ENCODE assay signal across 13 cellular contexts in the genomic region with DNA sequence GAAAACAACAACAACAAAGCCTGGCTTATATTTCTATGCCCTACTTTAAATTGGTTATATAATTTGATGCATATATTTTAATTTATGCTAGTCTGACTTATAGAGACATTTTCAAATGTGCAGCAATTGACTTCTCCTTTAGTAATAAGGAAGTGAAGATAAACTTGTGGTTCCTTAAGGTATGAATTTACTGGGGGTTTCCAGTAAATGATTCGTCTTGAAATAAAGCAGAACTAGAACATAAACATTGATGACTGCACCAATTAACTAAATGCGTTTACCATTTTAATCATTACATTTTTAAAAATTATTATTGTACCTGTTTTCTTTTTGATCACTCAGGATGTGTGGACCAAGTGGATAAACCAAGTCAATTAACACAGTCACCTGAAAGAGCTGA.
DNase-seq lines count a peak whose midpoint lies in the region; ATAC-seq and TF ChIP-seq lines count a peak whose summit lies in the region.
"Had no signal": no experiment of that assay in that cellular context is flagged by ENCODE, and none has a peak within 500 bp of the region (broad histone marks: within the 10 kb centered on the region; RNA-seq: fewer than 3 reads in every experiment).

No MANE protein-coding gene starts in this region.

- no peaks in the 10 kb centered on the region for H3K9me3 Mint-ChIP-seq in WTC11

- POLR2A ChIA-PET in WTC11 (lab: Charles Lee) = no interaction called here

- ATAC-seq in GM18858 (IDR thresholded peaks at IDR 0.05; ENCODE audit: unreplicated experiment) (peak; percentile 93), GM21529 (IDR thresholded peaks at IDR 0.05; ENCODE audit: unreplicated experiment) (peak; percentile 90), HG03135 (IDR thresholded peaks at IDR 0.05; ENCODE audit: unreplicated experiment) (peak; percentile 92), WTC11 (no peak)
- ATAC-seq: left lobe of liver, upper lobe of right lung had no signal

- CTCF ChIA-PET in WTC11 (lab: Charles Lee) = no interaction called here

- DNase-seq in SKM-1 treated with dmso at 0.1 percent for 144 hours (lab: John Stamatoyannopoulos, UW; ENCODE audit: unreplicated experiment) (peak; percentile 58), WTC11 (ENCODE audit: low spot score) (no peak), cerebellar cortex (ENCODE audit: low spot score) (no peak), islet precursor cell (no peak)
- DNase-seq in activated CD8-positive, alpha-beta memory T cell treated with anti-CD3 and anti-CD28 coated beads, Interleukin-2, amount 50 U/mL, for 48 hours = no peak
- DNase-seq: foreskin melanocyte, NCI-H774, posterior cingulate gyrus, upper lobe of right lung had no signal

- peaks cover 5% of the 10 kb centered on the region; the same call in 1 of the 2 replicates for H3K4me1 Mint-ChIP-seq in WTC11

- H3K4me3 Mint-ChIP-seq in WTC11 = no peak overlapping the region

- no peak overlapping the region for H3K27ac Mint-ChIP-seq in WTC11

- no peaks in the 10 kb centered on the region for H3K27me3 Mint-ChIP-seq in WTC11 (ENCODE audit: low read depth)

- no peak for TF ChIP-seq CTCF in WTC11 (IDR thresholded peaks at IDR 0.05)

- no peaks in the 10 kb centered on the region for H3K36me3 Mint-ChIP-seq in WTC11

TF ChIP-seq in WTC11, 78 proteins besides CTCF, POLR2A, EP300 and RAD21:
- TF ChIP-seq TCF7 (CRISPR knock-in tag; IDR thresholded peaks at IDR 0.05; ENCODE audit: low read depth) (no peak), TEAD4 (CRISPR knock-in tag; IDR thresholded peaks at IDR 0.05) (no peak), IRF2 (CRISPR knock-in tag; IDR thresholded peaks at IDR 0.05; ENCODE audit: borderline replicate concordance, low read depth) (no peak), CREM (CRISPR knock-in tag; IDR thresholded peaks at IDR 0.05) (no peak), GTF2I (CRISPR knock-in tag; conservative IDR thresholded peaks at IDR 0.05) (no peak), OVOL2 (CRISPR knock-in tag; IDR thresholded peaks at IDR 0.05; ENCODE audit: borderline replicate concordance) (no peak)
- TF ChIP-seq, protein P1, sequence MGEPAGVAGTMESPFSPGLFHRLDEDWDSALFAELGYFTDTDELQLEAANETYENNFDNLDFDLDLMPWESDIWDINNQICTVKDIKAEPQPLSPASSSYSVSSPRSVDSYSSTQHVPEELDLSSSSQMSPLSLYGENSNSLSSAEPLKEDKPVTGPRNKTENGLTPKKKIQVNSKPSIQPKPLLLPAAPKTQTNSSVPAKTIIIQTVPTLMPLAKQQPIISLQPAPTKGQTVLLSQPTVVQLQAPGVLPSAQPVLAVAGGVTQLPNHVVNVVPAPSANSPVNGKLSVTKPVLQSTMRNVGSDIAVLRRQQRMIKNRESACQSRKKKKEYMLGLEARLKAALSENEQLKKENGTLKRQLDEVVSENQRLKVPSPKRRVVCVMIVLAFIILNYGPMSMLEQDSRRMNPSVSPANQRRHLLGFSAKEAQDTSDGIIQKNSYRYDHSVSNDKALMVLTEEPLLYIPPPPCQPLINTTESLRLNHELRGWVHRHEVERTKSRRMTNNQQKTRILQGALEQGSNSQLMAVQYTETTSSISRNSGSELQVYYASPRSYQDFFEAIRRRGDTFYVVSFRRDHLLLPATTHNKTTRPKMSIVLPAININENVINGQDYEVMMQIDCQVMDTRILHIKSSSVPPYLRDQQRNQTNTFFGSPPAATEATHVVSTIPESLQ (CRISPR knock-in tag; IDR thresholded peaks at IDR 0.05) = no peak
- TF ChIP-seq, protein P2, sequence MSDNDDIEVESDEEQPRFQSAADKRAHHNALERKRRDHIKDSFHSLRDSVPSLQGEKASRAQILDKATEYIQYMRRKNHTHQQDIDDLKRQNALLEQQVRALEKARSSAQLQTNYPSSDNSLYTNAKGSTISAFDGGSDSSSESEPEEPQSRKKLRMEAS (CRISPR knock-in tag; IDR thresholded peaks at IDR 0.05) = no peak
- TF ChIP-seq, protein P3, sequence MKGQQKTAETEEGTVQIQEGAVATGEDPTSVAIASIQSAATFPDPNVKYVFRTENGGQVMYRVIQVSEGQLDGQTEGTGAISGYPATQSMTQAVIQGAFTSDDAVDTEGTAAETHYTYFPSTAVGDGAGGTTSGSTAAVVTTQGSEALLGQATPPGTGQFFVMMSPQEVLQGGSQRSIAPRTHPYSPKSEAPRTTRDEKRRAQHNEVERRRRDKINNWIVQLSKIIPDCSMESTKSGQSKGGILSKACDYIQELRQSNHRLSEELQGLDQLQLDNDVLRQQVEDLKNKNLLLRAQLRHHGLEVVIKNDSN (CRISPR knock-in tag; IDR thresholded peaks at IDR 0.05) = no peak
- TF ChIP-seq, protein P4, sequence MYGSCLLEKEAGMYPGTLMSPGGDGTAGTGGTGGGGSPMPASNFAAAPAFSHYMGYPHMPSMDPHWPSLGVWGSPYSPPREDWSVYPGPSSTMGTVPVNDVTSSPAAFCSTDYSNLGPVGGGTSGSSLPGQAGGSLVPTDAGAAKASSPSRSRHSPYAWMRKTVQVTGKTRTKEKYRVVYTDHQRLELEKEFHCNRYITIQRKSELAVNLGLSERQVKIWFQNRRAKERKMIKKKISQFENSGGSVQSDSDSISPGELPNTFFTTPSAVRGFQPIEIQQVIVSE (CRISPR knock-in tag; IDR thresholded peaks at IDR 0.05; ENCODE audit: borderline replicate concordance) = no peak
- TF ChIP-seq, protein P5, sequence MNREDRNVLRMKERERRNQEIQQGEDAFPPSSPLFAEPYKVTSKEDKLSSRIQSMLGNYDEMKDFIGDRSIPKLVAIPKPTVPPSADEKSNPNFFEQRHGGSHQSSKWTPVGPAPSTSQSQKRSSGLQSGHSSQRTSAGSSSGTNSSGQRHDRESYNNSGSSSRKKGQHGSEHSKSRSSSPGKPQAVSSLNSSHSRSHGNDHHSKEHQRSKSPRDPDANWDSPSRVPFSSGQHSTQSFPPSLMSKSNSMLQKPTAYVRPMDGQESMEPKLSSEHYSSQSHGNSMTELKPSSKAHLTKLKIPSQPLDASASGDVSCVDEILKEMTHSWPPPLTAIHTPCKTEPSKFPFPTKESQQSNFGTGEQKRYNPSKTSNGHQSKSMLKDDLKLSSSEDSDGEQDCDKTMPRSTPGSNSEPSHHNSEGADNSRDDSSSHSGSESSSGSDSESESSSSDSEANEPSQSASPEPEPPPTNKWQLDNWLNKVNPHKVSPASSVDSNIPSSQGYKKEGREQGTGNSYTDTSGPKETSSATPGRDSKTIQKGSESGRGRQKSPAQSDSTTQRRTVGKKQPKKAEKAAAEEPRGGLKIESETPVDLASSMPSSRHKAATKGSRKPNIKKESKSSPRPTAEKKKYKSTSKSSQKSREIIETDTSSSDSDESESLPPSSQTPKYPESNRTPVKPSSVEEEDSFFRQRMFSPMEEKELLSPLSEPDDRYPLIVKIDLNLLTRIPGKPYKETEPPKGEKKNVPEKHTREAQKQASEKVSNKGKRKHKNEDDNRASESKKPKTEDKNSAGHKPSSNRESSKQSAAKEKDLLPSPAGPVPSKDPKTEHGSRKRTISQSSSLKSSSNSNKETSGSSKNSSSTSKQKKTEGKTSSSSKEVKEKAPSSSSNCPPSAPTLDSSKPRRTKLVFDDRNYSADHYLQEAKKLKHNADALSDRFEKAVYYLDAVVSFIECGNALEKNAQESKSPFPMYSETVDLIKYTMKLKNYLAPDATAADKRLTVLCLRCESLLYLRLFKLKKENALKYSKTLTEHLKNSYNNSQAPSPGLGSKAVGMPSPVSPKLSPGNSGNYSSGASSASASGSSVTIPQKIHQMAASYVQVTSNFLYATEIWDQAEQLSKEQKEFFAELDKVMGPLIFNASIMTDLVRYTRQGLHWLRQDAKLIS (CRISPR knock-in tag; IDR thresholded peaks at IDR 0.05; ENCODE audit: borderline replicate concordance) = no peak
